8 cellular contexts compared by ENCODE assay signal in the genomic region with DNA sequence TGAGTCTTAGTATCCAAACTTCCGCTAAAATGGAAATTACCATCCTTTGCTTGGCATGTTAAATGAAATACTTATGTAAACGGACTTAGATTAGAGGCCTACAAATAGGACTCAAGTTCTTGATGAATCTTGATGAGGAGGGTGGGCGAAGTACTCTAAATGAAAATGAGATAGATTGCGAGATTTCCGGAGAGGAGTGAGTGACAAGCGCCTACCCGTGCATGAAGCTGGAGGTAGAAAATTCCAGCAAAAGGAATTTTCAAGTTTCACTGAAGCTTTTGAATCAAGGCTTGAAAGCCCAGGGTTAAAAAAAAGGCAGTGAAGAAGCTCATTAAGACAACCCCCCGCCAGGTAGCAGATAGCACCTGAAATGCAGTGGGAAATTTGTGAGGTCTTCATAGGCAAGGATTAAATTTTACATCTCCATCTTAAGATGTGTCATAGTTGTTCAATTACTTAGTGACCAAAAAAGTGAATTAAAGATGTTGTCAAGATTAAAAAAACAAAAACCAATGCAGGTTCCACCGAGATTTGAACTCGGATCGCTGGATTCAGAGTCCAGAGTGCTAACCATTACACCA. TPM values are rescaled to one million over a fixed set of nuclear protein-coding genes. Genes with fewer than 3 reads are reported as not detected.
DNase-seq lines count a peak whose midpoint lies in the region; ATAC-seq and TF ChIP-seq lines count a peak whose summit lies in the region.

No MANE protein-coding gene starts in this region.

- H3K27me3 ChIP-seq in KMS-11 (ENCODE audit: insufficient read depth, low read depth): no peaks in the 10 kb centered on the region

- peaks cover 26% of the 10 kb centered on the region for H3K4me1 Mint-ChIP-seq in CD14-positive monocyte
- H3K4me1 Mint-ChIP-seq in nephron: peaks cover 18% of the 10 kb centered on the region

- in situ Hi-C loops in GM13977 (cut with MboI; ENCODE audit: low pct_unique_long_range_greater_than_20kb, low sequenced_read_pairs, unreplicated experiment): no loop called here

- H3K36me3 Mint-ChIP-seq in CD14-positive monocyte (no peaks in the 10 kb centered on the region), nephron (ENCODE audit: low read depth) (peaks cover 4% of the 10 kb centered on the region)

- H3K9ac ChIP-seq in KMS-11: peak overlapping the region; percentile 72

- TF ChIP-seq CTCF in CD14-positive monocyte (IDR thresholded peaks at IDR 0.05): no peak
- TF ChIP-seq CTCF in KMS-11 (conservative IDR thresholded peaks at IDR 0.05; ENCODE audit: low read depth, low read length): no peak
- TF ChIP-seq CTCF in nephron (IDR thresholded peaks at IDR 0.05; ENCODE audit: unreplicated experiment in 3 of 3): no peak
- TF ChIP-seq CTCF in GM13977 (IDR thresholded peaks at IDR 0.05; ENCODE audit: extremely low read depth, insufficient read depth, missing control alignments): no peak

- H3K27ac Mint-ChIP-seq in CD14-positive monocyte (peak overlapping the region; percentile 95 to 98 (median 97)), nephron (peak overlapping the region; percentile 98 to 100 (median 99))

- H3K4me1 ChIP-seq in KMS-11 (ENCODE audit: low read depth, poor library complexity, severe bottlenecking): peaks cover 11% of the 10 kb centered on the region

- peak overlapping the region; percentile 60; the same call in 1 of the 2 replicates for H3K27ac ChIP-seq in KMS-11
- peak overlapping the region; percentile 99 for H3K27ac ChIP-seq in cingulate gyrus (ENCODE audit: low read depth, low read length)

- no peaks in the 10 kb centered on the region for H3K36me3 ChIP-seq in KMS-11 (ENCODE audit: insufficient read depth)

- H3K27me3 Mint-ChIP-seq in CD14-positive monocyte (ENCODE audit: low read depth in 3 of 3): no peaks in the 10 kb centered on the region
- H3K27me3 Mint-ChIP-seq in nephron (ENCODE audit: low read depth): no peaks in the 10 kb centered on the region

- no peak for ATAC-seq in HG03439 (IDR thresholded peaks at IDR 0.05; ENCODE audit: unreplicated experiment)

- peak overlapping the region; percentile 99 for H3K4me3 Mint-ChIP-seq in CD14-positive monocyte
- H3K4me3 Mint-ChIP-seq in nephron: peak overlapping the region; percentile 98 to 99 (median 98)

- peak overlapping the region; percentile 93 for H2AFZ ChIP-seq in KMS-11 (ENCODE audit: low read depth)

- no peaks in the 10 kb centered on the region for H4K20me1 ChIP-seq in KMS-11 (ENCODE audit: insufficient read depth)

- peak overlapping the region; percentile 46; the same call in 1 of the 2 replicates for H3K4me2 ChIP-seq in KMS-11

- no peak for DNase-seq in CD14-positive monocyte (ENCODE audit: low spot score)
- no peak for DNase-seq in NCI-H2196 treated with DMSO at 0.1 percent for 48 hours (lab: John Stamatoyannopoulos, UW; ENCODE audit: unreplicated experiment)
- DNase-seq in GM13977 (ENCODE audit: low spot score): no peak
- no peak for DNase-seq in COLO829 (ENCODE audit: low spot score)

- H3K4me3 ChIP-seq in KMS-11 (IDR thresholded peaks at IDR 0.05; ENCODE audit: insufficient read depth, low read depth, low read length): no peak overlapping the region

- H3K9me3 Mint-ChIP-seq in CD14-positive monocyte (no peaks in the 10 kb centered on the region), nephron (no peaks in the 10 kb centered on the region)

- intact Hi-C loops in CD14-positive monocyte (cut with micrococcal nuclease): no loop called here

- H3K79me2 ChIP-seq in KMS-11 (ENCODE audit: insufficient read depth, low read depth): peaks cover 42% of the 10 kb centered on the region

RNA-seq across cellular contexts. Expression of a gene that starts 0.7 kb away (rescaled TPM):
- 100 to 1,000 TPM; 300 to 310 TPM for polyA plus RNA-seq in CD14-positive monocyte
